ENCODE assay signal across 8 cellular contexts in the genomic region with DNA sequence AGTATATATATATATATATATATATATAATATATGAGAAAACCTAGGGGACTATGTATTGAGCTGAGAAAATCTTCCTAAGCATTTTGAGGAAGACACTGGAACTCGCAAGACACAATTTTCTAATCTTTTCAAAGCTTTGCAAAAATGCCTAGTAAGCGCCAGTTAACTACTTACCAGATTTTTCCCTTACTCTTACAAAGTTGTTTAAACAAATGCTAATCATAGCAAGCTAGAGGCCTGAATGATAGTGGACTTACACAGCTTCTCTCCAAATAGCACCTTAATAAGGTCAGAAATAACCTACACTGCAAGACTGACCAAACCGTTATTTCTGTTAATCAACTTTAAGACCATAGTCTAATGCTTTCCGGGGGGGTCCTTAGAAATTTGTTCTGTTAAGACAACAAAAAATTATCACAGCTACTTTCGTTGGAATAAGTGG. TPM values are rescaled to one million over a fixed set of nuclear protein-coding genes. Genes with fewer than 3 reads are reported as not detected.
DNase-seq lines count a peak whose midpoint lies in the region; ATAC-seq and TF ChIP-seq lines count a peak whose summit lies in the region.

No MANE protein-coding gene starts in this region.

- TF ChIP-seq POLR2A in esophagus muscularis mucosa (IDR thresholded peaks at IDR 0.05; ENCODE audit: low read depth) (no peak), prostate gland (IDR thresholded peaks at IDR 0.05) (no peak)

- H3K4me1 ChIP-seq in esophagus muscularis mucosa (peaks cover 17 to 45% (median 37%) of the 10 kb centered on the region in 4 donors), prostate gland (replicated peaks) (no peaks in the 10 kb centered on the region)

- H3K9me3 Mint-ChIP-seq in activated T-cell treated with anti-CD3 and anti-CD28 coated beads, Interleukin-2, amount 50 U/mL, for 72 hours, result no peaks in the 10 kb centered on the region
- peaks cover 0 to 4% of the 10 kb centered on the region in 2 donors for H3K9me3 Mint-ChIP-seq in stimulated activated naive B cell treated with anti-CD40 and anti-IgM and Interleukin-4, amounts not matched to agents 10 μg/mL and 1 μg/mL and 100 μg/mL, for 72 hours

- H3K9me3 ChIP-seq in esophagus muscularis mucosa (no peaks in the 10 kb centered on the region), prostate gland (no peaks in the 10 kb centered on the region)

- H3K27ac ChIP-seq in esophagus muscularis mucosa (replicated peaks in 1 of 4), result peak overlapping the region; percentile 86 to 96 (median 91)
- H3K27ac ChIP-seq in prostate gland, result peak overlapping the region in 1 of 2 donors; percentile 84

- H3K27ac Mint-ChIP-seq in activated T-cell treated with anti-CD3 and anti-CD28 coated beads, Interleukin-2, amount 50 U/mL, for 72 hours, result peak overlapping the region; percentile 98
- peak overlapping the region; percentile 95 for H3K27ac Mint-ChIP-seq in stimulated activated naive B cell treated with anti-CD40 and anti-IgM and Interleukin-4, amounts not matched to agents 10 μg/mL and 1 μg/mL and 100 μg/mL, for 72 hours

- peak overlapping the region; percentile 91 to 99 for H3K4me3 Mint-ChIP-seq in activated T-cell treated with anti-CD3 and anti-CD28 coated beads, Interleukin-2, amount 50 U/mL, for 72 hours
- H3K4me3 Mint-ChIP-seq in stimulated activated naive B cell treated with anti-CD40 and anti-IgM and Interleukin-4, amounts not matched to agents 10 μg/mL and 1 μg/mL and 100 μg/mL, for 72 hours, result peak overlapping the region; percentile 88 to 89

- H3K4me3 ChIP-seq in esophagus muscularis mucosa, result peak overlapping the region in 3 of 4 donors; percentile 58 to 66 (median 62)
- peak overlapping the region in 1 of 2 donors; percentile 50 for H3K4me3 ChIP-seq in prostate gland

- no peaks in the 10 kb centered on the region for H3K27me3 Mint-ChIP-seq in activated T-cell treated with anti-CD3 and anti-CD28 coated beads, Interleukin-2, amount 50 U/mL, for 72 hours (ENCODE audit: low read depth)
- peaks cover 0 to 4% of the 10 kb centered on the region in 2 donors for H3K27me3 Mint-ChIP-seq in stimulated activated naive B cell treated with anti-CD40 and anti-IgM and Interleukin-4, amounts not matched to agents 10 μg/mL and 1 μg/mL and 100 μg/mL, for 72 hours

- TF ChIP-seq EP300 in esophagus muscularis mucosa (IDR thresholded peaks at IDR 0.05), result no peak

- no peaks in the 10 kb centered on the region for H3K27me3 ChIP-seq in esophagus muscularis mucosa
- H3K27me3 ChIP-seq in prostate gland (replicated peaks; ENCODE audit: insufficient read depth), result no peaks in the 10 kb centered on the region

- intact Hi-C loops in esophagus muscularis mucosa (cut with DNase I), result loop anchor here (5.0 kb wide), 1 partner anchor 126 kb away; a partner anchor contains a TSS
- intact Hi-C loops in prostate gland (cut with DNase I), result loop anchor here (5.0 kb wide), 1 partner anchor 146 kb away; no protein-coding TSS in a partner anchor

- TF ChIP-seq CTCF in esophagus muscularis mucosa (IDR thresholded peaks at IDR 0.05) (no peak), prostate gland (IDR thresholded peaks at IDR 0.05) (no peak)

- no peaks in the 10 kb centered on the region for H3K36me3 ChIP-seq in esophagus muscularis mucosa
- H3K36me3 ChIP-seq in prostate gland, result no peaks in the 10 kb centered on the region

- no peak for DNase-seq in activated T-cell treated with anti-CD3 and anti-CD28 coated beads, Interleukin-2, amount 50 U/mL, for 72 hours
- no peak for DNase-seq in activated T-cell treated with anti-CD3 and anti-CD28 coated beads, Interleukin-2, amount 50 U/mL, for 1 hour
- DNase-seq in RKO (ENCODE audit: low spot score), result peak; percentile 65
- no peak for DNase-seq in esophagus muscularis mucosa (ENCODE audit: extremely low spot score)
- DNase-seq in stimulated activated naive B cell treated with anti-CD40 and anti-IgM and Interleukin-4, amounts not matched to agents 10 μg/mL and 1 μg/mL and 100 μg/mL, for 72 hours, result no peak
- DNase-seq in activated gamma-delta T cell (lab: John Stamatoyannopoulos, UW), result no peak
- no peak for DNase-seq in prostate gland (ENCODE audit: low spot score)

- no peak for ATAC-seq in activated T-cell treated with anti-CD3 and anti-CD28 coated beads, Interleukin-2, amount 50 U/mL, for 72 hours (replicated peaks in 1 of 2)
- ATAC-seq in stimulated activated naive B cell treated with anti-CD40 and anti-IgM and Interleukin-4, amounts not matched to agents 10 μg/mL and 1 μg/mL and 100 μg/mL, for 72 hours (replicated peaks), result no peak
- ATAC-seq in HG03439 (IDR thresholded peaks at IDR 0.05; ENCODE audit: unreplicated experiment), result no peak

- WGBS in esophagus muscularis mucosa, result 32% methylated on average over 5 of the region's 5 CpGs
- WGBS in prostate gland, result 45% methylated on average over 5 of the region's 5 CpGs

- no peaks in the 10 kb centered on the region for H3K36me3 Mint-ChIP-seq in activated T-cell treated with anti-CD3 and anti-CD28 coated beads, Interleukin-2, amount 50 U/mL, for 72 hours (ENCODE audit: insufficient read depth in 2 of 2)
- H3K36me3 Mint-ChIP-seq in stimulated activated naive B cell treated with anti-CD40 and anti-IgM and Interleukin-4, amounts not matched to agents 10 μg/mL and 1 μg/mL and 100 μg/mL, for 72 hours, result peaks cover 5 to 11% of the 10 kb centered on the region in 2 donors

- H3K4me1 Mint-ChIP-seq in activated T-cell treated with anti-CD3 and anti-CD28 coated beads, Interleukin-2, amount 50 U/mL, for 72 hours (ENCODE audit: low read depth), result peaks cover 77% of the 10 kb centered on the region
- H3K4me1 Mint-ChIP-seq in stimulated activated naive B cell treated with anti-CD40 and anti-IgM and Interleukin-4, amounts not matched to agents 10 μg/mL and 1 μg/mL and 100 μg/mL, for 72 hours, result peaks cover 23 to 48% of the 10 kb centered on the region in 2 donors

RNA-seq across cellular contexts. Expression of gene HFE, which starts 56.1 kb away (rescaled TPM):
- total RNA-seq in activated T-cell treated with anti-CD3 and anti-CD28 coated beads, Interleukin-2, amount 50 U/mL, for 72 hours, result 1 to 10 TPM; 1.3 to 1.9 TPM
- total RNA-seq in esophagus muscularis mucosa (1 to 10 TPM; 3.0 to 9.9 (median 6.5) TPM), prostate gland (10 to 100 TPM in 1 of 2 donors, 1 to 10 TPM in 1; 8.9 to 16.6 TPM)
